8 cellular contexts compared by ENCODE assay signal in the genomic region with DNA sequence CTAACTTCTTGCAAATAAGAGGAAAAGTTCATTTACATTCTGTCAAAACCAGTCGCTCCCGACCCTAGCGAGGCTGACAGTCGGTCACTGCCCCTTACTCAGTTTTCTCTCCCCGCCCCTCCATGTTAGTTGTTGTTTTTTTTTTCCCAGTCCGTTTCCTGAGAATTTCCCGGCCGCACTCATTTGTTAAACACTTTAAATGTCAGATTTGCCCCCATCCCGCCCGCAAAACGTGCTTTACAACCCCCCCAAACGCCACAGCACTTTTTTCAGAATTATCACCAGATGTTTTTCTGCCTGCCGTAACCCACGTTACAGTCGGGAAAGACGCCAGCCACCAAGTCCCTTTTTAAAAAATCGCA.
DNase-seq lines count a peak whose midpoint lies in the region; ATAC-seq and TF ChIP-seq lines count a peak whose summit lies in the region.

No MANE protein-coding gene starts in this region.

- H3K4me1 ChIP-seq in Peyer's patch (peaks cover 0 to 7% (median 0%) of the 10 kb centered on the region in 4 donors), esophagus squamous epithelium (peaks cover 0 to 43% (median 5%) of the 10 kb centered on the region in 3 donors), sigmoid colon (peaks cover 0 to 18% (median 5%) of the 10 kb centered on the region in 4 donors)

- 8 to 40% methylated on average over 17 of the region's 17 CpGs for WGBS in esophagus squamous epithelium, 2 donors
- WGBS in sigmoid colon, 2 donors: 1 to 5% methylated on average over 17 of the region's 17 CpGs
- WGBS in lower leg skin, 2 donors: 2 to 30% methylated on average over 17 of the region's 17 CpGs

- no peak for TF ChIP-seq CTCF in Peyer's patch (IDR thresholded peaks at IDR 0.05)
- no peak for TF ChIP-seq CTCF in esophagus squamous epithelium (IDR thresholded peaks at IDR 0.05)
- no peak for TF ChIP-seq CTCF in sigmoid colon (IDR thresholded peaks at IDR 0.05)
- no peak for TF ChIP-seq CTCF in lower leg skin (IDR thresholded peaks at IDR 0.05)

- ATAC-seq in activated CD4-positive, CD25-positive, alpha-beta regulatory T cell treated with anti-CD3 and anti-CD28 coated beads, Interleukin-2, amount 50 U/mL, for 24 hours: no peak

- H3K4me3 ChIP-seq in GM08714 (ENCODE audit: low read length): peak overlapping the region; percentile 88
- peak overlapping the region; percentile 14 to 57 (median 42) for H3K4me3 ChIP-seq in Peyer's patch
- peak overlapping the region; percentile 31 to 61 (median 44) for H3K4me3 ChIP-seq in esophagus squamous epithelium
- peak overlapping the region; percentile 37 to 54 (median 48) for H3K4me3 ChIP-seq in sigmoid colon
- no peak overlapping the region for H3K4me3 ChIP-seq in lower leg skin (ENCODE audit: low read depth, poor library complexity, severe bottlenecking)

- H3K27ac ChIP-seq in Peyer's patch: peak overlapping the region in 1 of 4 donors; percentile 66
- H3K27ac ChIP-seq in esophagus squamous epithelium: peak overlapping the region in 3 of 4 donors; percentile 11 to 73 (median 15)
- H3K27ac ChIP-seq in sigmoid colon: peak overlapping the region; percentile 66 to 83 (median 76)

- TF ChIP-seq POLR2A in Peyer's patch (IDR thresholded peaks at IDR 0.05): no peak
- no peak for TF ChIP-seq POLR2A in esophagus squamous epithelium (IDR thresholded peaks at IDR 0.05)
- no peak for TF ChIP-seq POLR2A in sigmoid colon (IDR thresholded peaks at IDR 0.05)
- no peak for TF ChIP-seq POLR2A in lower leg skin (IDR thresholded peaks at IDR 0.05)

- intact Hi-C loops in esophagus squamous epithelium (cut with DNase I): no loop called here
- intact Hi-C loops in sigmoid colon (cut with DNase I): no loop called here
- intact Hi-C loops in lower leg skin (cut with DNase I; ENCODE audit: low total_unique reads): no loop called here

- H3K27me3 ChIP-seq in Peyer's patch (peaks cover 0 to 8% of the 10 kb centered on the region in 2 donors), esophagus squamous epithelium (peaks cover 0 to 100% (median 33%) of the 10 kb centered on the region in 4 donors), sigmoid colon (peaks cover 14 to 74% (median 17%) of the 10 kb centered on the region in 3 donors)

- H3K36me3 ChIP-seq in Peyer's patch: no peaks in the 10 kb centered on the region
- no peaks in the 10 kb centered on the region for H3K36me3 ChIP-seq in esophagus squamous epithelium
- no peaks in the 10 kb centered on the region for H3K36me3 ChIP-seq in sigmoid colon

- DNase-seq in Peyer's patch (no peak), esophagus squamous epithelium (lab: John Stamatoyannopoulos, UW) (no peak), sigmoid colon (no peak), lower leg skin (ENCODE audit: low spot score in 2 of 2) (no peak), NAMALWA (ENCODE audit: low spot score) (no peak), G401 (ENCODE audit: low spot score) (no peak)

- in situ Hi-C loops in G401 (cut with HindIII; ENCODE audit: low sequenced_read_pairs): no loop called here

- TF ChIP-seq EP300 in sigmoid colon (IDR thresholded peaks at IDR 0.05): no peak

- H3K9me3 ChIP-seq in Peyer's patch (no peaks in the 10 kb centered on the region), esophagus squamous epithelium (no peaks in the 10 kb centered on the region), sigmoid colon (no peaks in the 10 kb centered on the region)
